Comparison of ENCODE assay signal across 8 cellular contexts in genomic region chr19:28878862-28879566, GRCh38.
DNase-seq lines count a peak whose midpoint lies in the region; ATAC-seq and TF ChIP-seq lines count a peak whose summit lies in the region.

No MANE protein-coding gene starts in this region.

- peak overlapping the region; percentile 24 for H3K9ac ChIP-seq in NT2/D1 (ENCODE audit: insufficient read length, low read depth)

- WGBS in esophagus squamous epithelium, 2 donors: 28 to 30% methylated on average over 11 of the region's 11 CpGs

- TF ChIP-seq CTCF in Caco-2 (IDR thresholded peaks at IDR 0.05; ENCODE audit: insufficient read depth in 1 of 2, low read depth in 1 of 2, low read length in 1 of 2, severe bottlenecking in 1 of 2, unreplicated experiment in 1 of 2) (peak; percentile 31 to 84), esophagus squamous epithelium (IDR thresholded peaks at IDR 0.05) (peak; percentile 56 to 66 (median 60)), nephron (IDR thresholded peaks at IDR 0.05; ENCODE audit: unreplicated experiment in 3 of 3) (peak; percentile 72 to 83 (median 72))

- no peaks in the 10 kb centered on the region for H3K4me1 Mint-ChIP-seq in Caco-2 (ENCODE audit: low read depth, unreplicated experiment)
- peaks cover 29% of the 10 kb centered on the region for H3K4me1 Mint-ChIP-seq in nephron

- DNase-seq in Caco-2 (peak; percentile 46 to 68), HK-2 (ENCODE audit: unreplicated experiment) (peak; percentile 62), NT2/D1 (ENCODE audit: low read depth, low spot score) (peak; percentile 88), activated T-cell treated with anti-CD3 and anti-CD28 coated beads for 1 hour (ENCODE audit: low read depth) (peak; percentile 44), esophagus squamous epithelium (lab: John Stamatoyannopoulos, UW) (no peak), superior temporal gyrus (ENCODE audit: extremely low spot score) (peak; percentile 94)

- H3K4me3 ChIP-seq in Caco-2 (ENCODE audit: low read depth, low read length): no peak overlapping the region
- H3K4me3 ChIP-seq in NT2/D1 (ENCODE audit: insufficient read length, low read depth): no peak overlapping the region
- H3K4me3 ChIP-seq in esophagus squamous epithelium: no peak overlapping the region

- H3K27ac Mint-ChIP-seq in Caco-2 (ENCODE audit: unreplicated experiment) (no peak overlapping the region), nephron (peak overlapping the region in 1 of 3 experiments; percentile 14)

- H3K9me3 ChIP-seq in Caco-2 (no peaks in the 10 kb centered on the region), NT2/D1 (ENCODE audit: insufficient read depth, low read length) (no peaks in the 10 kb centered on the region), esophagus squamous epithelium (no peaks in the 10 kb centered on the region)

- H3K27me3 ChIP-seq in Caco-2 (replicated peaks; ENCODE audit: control insufficient read depth, insufficient read depth, low read length) (no peaks in the 10 kb centered on the region), NT2/D1 (ENCODE audit: insufficient read depth, insufficient read length) (no peaks in the 10 kb centered on the region), esophagus squamous epithelium (no peaks in the 10 kb centered on the region)

- no peaks in the 10 kb centered on the region for H3K36me3 ChIP-seq in Caco-2 (ENCODE audit: control insufficient read depth, insufficient read depth, low read length)
- no peaks in the 10 kb centered on the region for H3K36me3 ChIP-seq in NT2/D1 (ENCODE audit: insufficient read depth, insufficient read length, low read length)
- no peaks in the 10 kb centered on the region for H3K36me3 ChIP-seq in esophagus squamous epithelium

- ATAC-seq in HG02571 (IDR thresholded peaks at IDR 0.05; ENCODE audit: unreplicated experiment): no peak

- no peak overlapping the region for H3K27ac ChIP-seq in esophagus squamous epithelium

- POLR2A ChIA-PET in Caco-2 (lab: Charles Lee): no interaction called here

- intact Hi-C loops in Caco-2 (cut with micrococcal nuclease; ENCODE audit: unreplicated experiment): loop anchor here (1.0 to 2.0 kb wide), 4 partner anchors 142 to 912 kb away; no protein-coding TSS in a partner anchor
- intact Hi-C loops in esophagus squamous epithelium (cut with DNase I): no loop called here

- no peak for TF ChIP-seq POLR2A in esophagus squamous epithelium (IDR thresholded peaks at IDR 0.05)

- no TSS peak for BruUV-seq in Caco-2 (replicated peaks; lab: Mats Ljungman, UMichigan)

- H3K27me3 Mint-ChIP-seq in Caco-2 (ENCODE audit: insufficient read depth, unreplicated experiment) (peaks cover 5% of the 10 kb centered on the region), nephron (ENCODE audit: low read depth) (peaks cover 28% of the 10 kb centered on the region)

- CTCF ChIA-PET in Caco-2 (lab: Charles Lee): interaction anchor here (0.5 to 1.0 kb wide), 6 partner anchors 25 to 905 kb away, joined by 3 to 22 read pairs (median 4); no protein-coding TSS in a partner anchor

- H3K4me1 ChIP-seq in Caco-2 (no peaks in the 10 kb centered on the region), NT2/D1 (ENCODE audit: insufficient read depth, insufficient read length) (peaks cover 13% of the 10 kb centered on the region), esophagus squamous epithelium (no peaks in the 10 kb centered on the region)

- H3K36me3 Mint-ChIP-seq in Caco-2 (ENCODE audit: insufficient read depth, unreplicated experiment): no peaks in the 10 kb centered on the region
- no peaks in the 10 kb centered on the region for H3K36me3 Mint-ChIP-seq in nephron (ENCODE audit: low read depth)

- H3K9me3 Mint-ChIP-seq in Caco-2 (ENCODE audit: unreplicated experiment) (no peaks in the 10 kb centered on the region), nephron (no peaks in the 10 kb centered on the region)

- H3K4me3 Mint-ChIP-seq in Caco-2 (ENCODE audit: unreplicated experiment) (no peak overlapping the region), nephron (no peak overlapping the region)
